Comparison of ENCODE assay signal across 14 cellular contexts in the genomic region with DNA sequence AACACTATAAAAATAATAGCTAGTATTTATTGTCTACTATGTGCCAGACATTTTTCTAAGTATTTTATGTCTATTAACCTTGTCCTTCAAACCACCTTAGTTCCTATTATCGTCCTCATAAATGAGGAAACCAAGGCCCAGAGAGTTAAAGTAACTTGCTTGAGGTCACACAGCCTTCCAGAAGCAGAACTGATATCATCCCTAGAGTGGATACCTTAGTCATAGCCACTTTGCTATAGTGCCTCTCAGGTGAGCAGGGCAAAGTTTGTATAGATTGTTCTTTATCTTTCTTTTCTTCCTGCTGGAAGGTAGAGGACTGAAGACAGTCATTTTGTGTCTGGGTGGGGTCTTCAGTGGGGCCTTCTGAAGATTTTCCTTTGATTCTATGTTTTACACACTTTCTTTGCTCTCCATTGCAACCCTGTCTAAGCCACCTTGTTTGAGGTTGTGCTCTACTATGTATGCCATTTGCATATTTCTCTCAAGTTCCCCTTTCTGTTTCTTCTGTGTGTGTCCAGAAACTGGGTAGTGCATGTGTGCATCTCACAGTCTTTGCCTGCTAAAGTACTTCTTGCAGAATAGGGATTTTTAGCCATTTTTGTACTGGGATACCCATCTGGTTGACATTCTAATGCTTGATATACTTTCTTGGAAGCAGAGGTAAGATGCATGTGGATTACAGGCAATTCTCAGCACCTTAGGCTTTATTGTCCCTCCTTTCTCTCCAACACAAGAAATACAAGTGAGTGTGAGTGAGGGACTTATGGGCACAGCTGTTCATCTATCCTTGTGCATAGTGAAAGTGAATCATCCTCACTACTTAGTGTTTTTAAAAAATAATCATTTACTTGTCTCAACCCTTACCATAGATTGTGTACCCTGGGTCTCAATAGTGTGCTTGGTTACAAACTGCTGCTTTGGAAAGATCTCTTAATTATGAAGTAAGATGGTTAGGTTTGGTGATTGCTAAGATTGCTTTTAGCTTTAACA.
DNase-seq lines count a peak whose midpoint lies in the region; ATAC-seq, FAIRE-seq and TF ChIP-seq lines count a peak whose summit lies in the region.
"Had no signal": no experiment of that assay in that cellular context is flagged by ENCODE, and none has a peak within 500 bp of the region (broad histone marks: within the 10 kb centered on the region; RNA-seq: fewer than 3 reads in every experiment).

No MANE protein-coding gene starts in this region.

- no peak overlapping the region for H4K8ac ChIP-seq in neuronal stem cell (ENCODE audit: low read depth, low read length)

- no peaks in the 10 kb centered on the region for H3K79me2 ChIP-seq in OCI-LY1 (ENCODE audit: insufficient read depth, low read length)

- no peaks in the 10 kb centered on the region for H3F3A ChIP-seq in OCI-LY1 (ENCODE audit: insufficient read depth, low read length)

- intact Hi-C loops in stomach (cut with DNase I; ENCODE audit: low total_unique reads): no loop called here

- no peaks in the 10 kb centered on the region for H3K9me3 ChIP-seq in OCI-LY1 (ENCODE audit: low read length)
- H3K9me3 ChIP-seq in neuronal stem cell (replicated peaks in 1 of 2; ENCODE audit: control insufficient read depth in 2 of 2, insufficient read depth in 1 of 2, low read depth in 1 of 2, low read length in 2 of 2): peaks cover 0 to 1% of the 10 kb centered on the region in 2 donors
- H3K9me3 ChIP-seq in stomach: no peaks in the 10 kb centered on the region
- H3K9me3 ChIP-seq: esophagus squamous epithelium had no signal

- FAIRE-seq in GM18507 (lab: Jason Lieb, UNC): peak; percentile 86

- H3K9me2 ChIP-seq in OCI-LY1 (ENCODE audit: low read depth, low read length): no peaks in the 10 kb centered on the region

- H2AFZ ChIP-seq in OCI-LY1 (ENCODE audit: low read length): no peak overlapping the region
- H2AFZ ChIP-seq in neuronal stem cell (ENCODE audit: low read length): no peak overlapping the region

- no peak overlapping the region for H2BK15ac ChIP-seq in neuronal stem cell (ENCODE audit: low read length)

- H4K20me1 ChIP-seq in OCI-LY1 (ENCODE audit: insufficient read depth, low read length): no peaks in the 10 kb centered on the region

- H3K4me1 ChIP-seq in OCI-LY1 (ENCODE audit: insufficient read depth, low read length, severe bottlenecking): peaks cover 26% of the 10 kb centered on the region
- H3K4me1 ChIP-seq in neuronal stem cell (ENCODE audit: control insufficient read depth in 2 of 2, insufficient read depth in 1 of 2, low read depth in 1 of 2, low read length in 2 of 2): no peaks in the 10 kb centered on the region
- peaks cover 0 to 6% (median 0%) of the 10 kb centered on the region in 4 donors for H3K4me1 ChIP-seq in stomach
- H3K4me1 ChIP-seq: esophagus squamous epithelium had no signal

- H3K14ac ChIP-seq in neuronal stem cell (ENCODE audit: low read length): no peak overlapping the region

- no peak for TF ChIP-seq EP300 in stomach (IDR thresholded peaks at IDR 0.05)

- H3K9ac ChIP-seq in OCI-LY1 (ENCODE audit: low read length): no peak overlapping the region; the same call in 1 of the 2 replicates
- H3K9ac ChIP-seq in neuronal stem cell (ENCODE audit: low read depth, low read length, poor library complexity): no peak overlapping the region

- no peak overlapping the region for H2BK5ac ChIP-seq in neuronal stem cell (ENCODE audit: low read length)

- H3K23ac ChIP-seq in neuronal stem cell (ENCODE audit: low read depth, low read length, poor library complexity): no peak overlapping the region

- H3K36me3 ChIP-seq in OCI-LY1 (ENCODE audit: insufficient read depth, low read length): no peaks in the 10 kb centered on the region
- H3K36me3 ChIP-seq in neuronal stem cell (replicated peaks in 1 of 2; ENCODE audit: control insufficient read depth in 2 of 2, insufficient read depth in 2 of 2, low read length in 2 of 2): no peaks in the 10 kb centered on the region
- no peaks in the 10 kb centered on the region for H3K36me3 ChIP-seq in stomach
- H3K36me3 ChIP-seq: esophagus squamous epithelium had no signal

- TF ChIP-seq CTCF in OCI-LY1 (IDR thresholded peaks at IDR 0.05; ENCODE audit: low read length): no peak
- no peak for TF ChIP-seq CTCF in stomach (IDR thresholded peaks at IDR 0.05)

- no peak overlapping the region for H3K4ac ChIP-seq in neuronal stem cell (ENCODE audit: low read length)

- no CpG with 5 or more reads among the region's 1 CpG for WGBS in neuronal stem cell (ENCODE audit: extremely low coverage in 2 of 2, insufficient read length in 2 of 2, insufficient replicate concordance in 1 of 2), 2 donors
- 82 to 93% (median 90%) methylated on average over 1 of the region's 1 CpG for WGBS in stomach, 5 donors

- H2BK120ac ChIP-seq in neuronal stem cell (ENCODE audit: low read depth, low read length): no peak overlapping the region

- TF ChIP-seq POLR2A in stomach (IDR thresholded peaks at IDR 0.05): no peak

- peak overlapping the region; percentile 25 for H3K4me3 ChIP-seq in OCI-LY1 (ENCODE audit: low read depth, low read length, poor library complexity, severe bottlenecking)
- H3K4me3 ChIP-seq in neuronal stem cell (ENCODE audit: low read length in 2 of 2): no peak overlapping the region
- H3K4me3 ChIP-seq in stomach: no peak overlapping the region
- H3K4me3 ChIP-seq: esophagus squamous epithelium had no signal

- no peak overlapping the region for H4K91ac ChIP-seq in neuronal stem cell (ENCODE audit: low read depth, low read length, poor library complexity)

- H2BK12ac ChIP-seq in neuronal stem cell (ENCODE audit: low read length): no peak overlapping the region

- H2AK5ac ChIP-seq in neuronal stem cell (ENCODE audit: low read depth, low read length): no peak overlapping the region

- H3K18ac ChIP-seq in neuronal stem cell (ENCODE audit: low read length): no peak overlapping the region

- H3K27ac ChIP-seq in OCI-LY1 (ENCODE audit: low read depth, low read length, poor library complexity, severe bottlenecking) (peak overlapping the region; percentile 54), neuronal stem cell (replicated peaks; ENCODE audit: low read length) (no peak overlapping the region), stomach (no peak overlapping the region)
- H3K27ac ChIP-seq: esophagus squamous epithelium had no signal

- H3K4me2 ChIP-seq in OCI-LY1 (ENCODE audit: low read length): peak overlapping the region; percentile 43; the same call in 1 of the 2 replicates
- no peak overlapping the region for H3K4me2 ChIP-seq in neuronal stem cell (ENCODE audit: insufficient read depth, low read length, poor library complexity, severe bottlenecking)

- ATAC-seq in GM21390 (IDR thresholded peaks at IDR 0.05; ENCODE audit: unreplicated experiment): peak; percentile 100
- peak; percentile 100 for ATAC-seq in HG03066 (IDR thresholded peaks at IDR 0.05; ENCODE audit: low read depth, unreplicated experiment)
- ATAC-seq: activated CD4-positive, alpha-beta T cell treated with anti-CD3 and anti-CD28 coated beads for 36 hours; left ventricle myocardium superior; PC-3 had no signal

- H3K27me3 ChIP-seq in OCI-LY1 (ENCODE audit: insufficient read depth, low read length): no peaks in the 10 kb centered on the region
- no peaks in the 10 kb centered on the region for H3K27me3 ChIP-seq in neuronal stem cell (ENCODE audit: control insufficient read depth in 3 of 3, insufficient read depth in 3 of 3, low read depth in 1 of 3, low read length in 3 of 3)
- H3K27me3 ChIP-seq in stomach: no peaks in the 10 kb centered on the region
- H3K27me3 ChIP-seq: esophagus squamous epithelium had no signal

- DNase-seq in GM18507 (ENCODE audit: extremely low spot score, insufficient read length, low read depth): no peak
- no peak for DNase-seq in SHP77 treated with DMSO at 0.1 percent for 48 hours (lab: John Stamatoyannopoulos, UW)
- DNase-seq in neuronal stem cell (ENCODE audit: low spot score): no peak
- DNase-seq in kidney tubule cell (ENCODE audit: low spot score): no peak
- DNase-seq in stomach: no peak
- DNase-seq: activated CD4-positive, alpha-beta T cell treated with anti-CD3 and anti-CD28 coated beads for 36 hours; amygdala; C1 segment of cervical spinal cord; esophagus squamous epithelium; left ventricle myocardium superior; PC-3 had no signal

- no peaks in the 10 kb centered on the region for H3K79me1 ChIP-seq in neuronal stem cell (ENCODE audit: low read depth, low read length)
